Comparison of ENCODE assay signal across 8 cellular contexts in the genomic region with DNA sequence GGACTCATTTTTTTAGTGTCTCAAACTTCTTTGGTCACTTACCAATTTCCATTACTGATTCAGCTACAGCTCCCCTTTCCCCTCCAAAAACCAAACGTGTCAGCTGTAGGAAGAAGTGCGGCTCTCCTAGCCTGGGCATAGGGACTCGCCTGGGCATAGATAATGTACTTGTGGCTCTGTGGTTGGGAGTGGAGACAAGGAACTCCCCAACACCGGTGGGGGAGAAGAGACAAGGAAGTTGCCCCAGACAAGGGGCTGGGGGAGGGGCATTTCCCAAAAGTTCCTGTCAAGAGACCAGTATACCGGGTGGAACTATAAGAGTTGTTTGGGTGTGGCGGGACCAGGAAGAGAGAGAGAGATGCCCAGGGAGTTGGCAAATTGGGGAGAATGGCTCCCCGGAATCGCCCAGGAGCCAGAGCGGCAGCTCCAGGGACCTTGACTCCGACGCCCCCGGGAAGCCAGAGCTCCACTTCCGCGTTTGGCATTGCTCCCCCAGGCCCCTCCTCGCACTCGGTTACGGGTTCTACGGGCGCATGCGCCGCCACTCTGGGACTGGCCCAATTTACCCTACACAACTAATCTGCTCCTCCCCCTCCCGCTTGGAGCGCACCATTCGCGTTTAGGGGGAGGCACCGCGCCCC. TPM values are rescaled to one million over a fixed set of nuclear protein-coding genes. Genes with fewer than 3 reads are reported as not detected.
A peak's percentile ranks its signal among the peaks of the same experiment; 100 is the strongest.
DNase-seq lines count a peak whose midpoint lies in the region; ATAC-seq, FAIRE-seq and TF ChIP-seq lines count a peak whose summit lies in the region.

No MANE protein-coding gene starts in this region.

- H3K4me1 Mint-ChIP-seq in activated CD4-positive, alpha-beta T cell treated with anti-CD3 and anti-CD28 coated beads, Interleukin-2, amount 10 ng/mL, durations not matched to agents 7 days and 5 days: peaks cover 42% of the 10 kb centered on the region
- peaks cover 33% of the 10 kb centered on the region for H3K4me1 Mint-ChIP-seq in memory B cell

- TF ChIP-seq CTCF in C4-2B (conservative IDR thresholded peaks at IDR 0.05): no peak

- H3K27me3 Mint-ChIP-seq in activated CD4-positive, alpha-beta T cell treated with anti-CD3 and anti-CD28 coated beads, Interleukin-2, amount 10 ng/mL, durations not matched to agents 7 days and 5 days: no peaks in the 10 kb centered on the region
- H3K27me3 Mint-ChIP-seq in memory B cell: no peaks in the 10 kb centered on the region

- H3K36me3 Mint-ChIP-seq in activated CD4-positive, alpha-beta T cell treated with anti-CD3 and anti-CD28 coated beads, Interleukin-2, amount 10 ng/mL, durations not matched to agents 7 days and 5 days (ENCODE audit: low read depth): peaks cover 3% of the 10 kb centered on the region
- H3K36me3 Mint-ChIP-seq in memory B cell: no peaks in the 10 kb centered on the region

- peak overlapping the region; percentile 99 for H3K27ac Mint-ChIP-seq in activated CD4-positive, alpha-beta T cell treated with anti-CD3 and anti-CD28 coated beads, Interleukin-2, amount 10 ng/mL, durations not matched to agents 7 days and 5 days
- H3K27ac Mint-ChIP-seq in memory B cell: peak overlapping the region; percentile 98

- POLR2A ChIA-PET in activated CD4-positive, alpha-beta T cell treated with anti-CD3 and anti-CD28 coated beads, Interleukin-2, amount 10 ng/mL, durations not matched to agents 7 days and 5 days (lab: Charles Lee): interaction anchor here (0.6 kb wide), 2 partner anchors 9 to 313 kb away, joined by 3 read pairs; no protein-coding TSS in a partner anchor

- peak; percentile 70 for ATAC-seq in HG03439 (IDR thresholded peaks at IDR 0.05; ENCODE audit: unreplicated experiment)
- ATAC-seq in memory B cell (ENCODE audit: low read depth): peak; percentile 76

- peak; percentile 94 for FAIRE-seq in GM19239 (lab: Jason Lieb, UNC)

- H3K9me3 Mint-ChIP-seq in activated CD4-positive, alpha-beta T cell treated with anti-CD3 and anti-CD28 coated beads, Interleukin-2, amount 10 ng/mL, durations not matched to agents 7 days and 5 days: no peaks in the 10 kb centered on the region
- H3K9me3 Mint-ChIP-seq in memory B cell: no peaks in the 10 kb centered on the region

- CTCF ChIA-PET in activated CD4-positive, alpha-beta T cell treated with anti-CD3 and anti-CD28 coated beads, Interleukin-2, amount 10 ng/mL, durations not matched to agents 7 days and 5 days (lab: Charles Lee): interaction anchor here (0.8 to 1.9 kb wide), 6 partner anchors 9 to 29 kb away, joined by 3 to 7 read pairs (median 3); no protein-coding TSS in a partner anchor

- DNase-seq in GM19239 (ENCODE audit: insufficient read length, low spot score): peak; percentile 91
- DNase-seq in NCI-H526 treated with DMSO at 0.1 percent for 48 hours (lab: John Stamatoyannopoulos, UW): peak; percentile 94
- peak; percentile 96 for DNase-seq in activated CD4-positive, alpha-beta T cell treated with anti-CD3 and anti-CD28 coated beads, Interleukin-2, amount 10 ng/mL, durations not matched to agents 7 days and 5 days
- DNase-seq in effector CD8-positive, alpha-beta T cell (lab: John Stamatoyannopoulos, UW): peak; percentile 93
- no peak for DNase-seq in memory B cell (ENCODE audit: low spot score in 2 of 2)
- DNase-seq in stimulated activated CD8-positive, alpha-beta memory T cell treated with anti-CD3 and anti-CD28 coated beads, Interleukin-12 subunit alpha, Interleukin-12 subunit beta, amount 100 ng/mL, for 1 hour (ENCODE audit: low read depth): peak; percentile 93

- peak overlapping the region; percentile 93 for H3K27ac ChIP-seq in C4-2B

- peak overlapping the region; percentile 99 for H3K4me3 Mint-ChIP-seq in activated CD4-positive, alpha-beta T cell treated with anti-CD3 and anti-CD28 coated beads, Interleukin-2, amount 10 ng/mL, durations not matched to agents 7 days and 5 days
- peak overlapping the region; percentile 96 for H3K4me3 Mint-ChIP-seq in memory B cell

RNA-seq across cellular contexts. Expression of a gene that starts 0.9 kb away (rescaled TPM):
- 10 to 100 TPM; 27.4 to 34.7 TPM for total RNA-seq in activated CD4-positive, alpha-beta T cell treated with anti-CD3 and anti-CD28 coated beads, Interleukin-2, amount 10 ng/mL, durations not matched to agents 7 days and 5 days

Comparison
In these comparisons a context has a peak if more than half of its experiments do, and no peak if none do; other contexts are left out.
1. DNase-seq: peak in GM19239 (single experiment), NCI-H526 treated with DMSO at 0.1 percent for 48 hours (single experiment), activated CD4-positive, alpha-beta T cell treated with anti-CD3 and anti-CD28 coated beads, Interleukin-2, amount 10 ng/mL, durations not matched to agents 7 days and 5 days (single experiment), effector CD8-positive, alpha-beta T cell (single experiment) and stimulated activated CD8-positive, alpha-beta memory T cell treated with anti-CD3 and anti-CD28 coated beads, Interleukin-12 subunit alpha, Interleukin-12 subunit beta, amount 100 ng/mL, for 1 hour (single experiment); none in memory B cell (0 of 2).